2 cellular contexts compared by ENCODE assay signal in genomic region chr11:6406370-6406769, GRCh38.
TF ChIP-seq lines count a peak whose summit lies in the region.

No MANE protein-coding gene starts in this region.

TF ChIP-seq in liver, 16 proteins besides CTCF, POLR2A, EP300 and RAD21:
- TF ChIP-seq FOXA2 (IDR thresholded peaks at IDR 0.05) = no peak
- TF ChIP-seq HNF4A (conservative IDR thresholded peaks at IDR 0.05) = peak; percentile 43 to 64
TF ChIP-seq in liver: peak in this region for 1.

TF ChIP-seq in HepG2, 621 proteins besides CTCF, POLR2A, EP300 and RAD21:
- TF ChIP-seq, protein P1, sequence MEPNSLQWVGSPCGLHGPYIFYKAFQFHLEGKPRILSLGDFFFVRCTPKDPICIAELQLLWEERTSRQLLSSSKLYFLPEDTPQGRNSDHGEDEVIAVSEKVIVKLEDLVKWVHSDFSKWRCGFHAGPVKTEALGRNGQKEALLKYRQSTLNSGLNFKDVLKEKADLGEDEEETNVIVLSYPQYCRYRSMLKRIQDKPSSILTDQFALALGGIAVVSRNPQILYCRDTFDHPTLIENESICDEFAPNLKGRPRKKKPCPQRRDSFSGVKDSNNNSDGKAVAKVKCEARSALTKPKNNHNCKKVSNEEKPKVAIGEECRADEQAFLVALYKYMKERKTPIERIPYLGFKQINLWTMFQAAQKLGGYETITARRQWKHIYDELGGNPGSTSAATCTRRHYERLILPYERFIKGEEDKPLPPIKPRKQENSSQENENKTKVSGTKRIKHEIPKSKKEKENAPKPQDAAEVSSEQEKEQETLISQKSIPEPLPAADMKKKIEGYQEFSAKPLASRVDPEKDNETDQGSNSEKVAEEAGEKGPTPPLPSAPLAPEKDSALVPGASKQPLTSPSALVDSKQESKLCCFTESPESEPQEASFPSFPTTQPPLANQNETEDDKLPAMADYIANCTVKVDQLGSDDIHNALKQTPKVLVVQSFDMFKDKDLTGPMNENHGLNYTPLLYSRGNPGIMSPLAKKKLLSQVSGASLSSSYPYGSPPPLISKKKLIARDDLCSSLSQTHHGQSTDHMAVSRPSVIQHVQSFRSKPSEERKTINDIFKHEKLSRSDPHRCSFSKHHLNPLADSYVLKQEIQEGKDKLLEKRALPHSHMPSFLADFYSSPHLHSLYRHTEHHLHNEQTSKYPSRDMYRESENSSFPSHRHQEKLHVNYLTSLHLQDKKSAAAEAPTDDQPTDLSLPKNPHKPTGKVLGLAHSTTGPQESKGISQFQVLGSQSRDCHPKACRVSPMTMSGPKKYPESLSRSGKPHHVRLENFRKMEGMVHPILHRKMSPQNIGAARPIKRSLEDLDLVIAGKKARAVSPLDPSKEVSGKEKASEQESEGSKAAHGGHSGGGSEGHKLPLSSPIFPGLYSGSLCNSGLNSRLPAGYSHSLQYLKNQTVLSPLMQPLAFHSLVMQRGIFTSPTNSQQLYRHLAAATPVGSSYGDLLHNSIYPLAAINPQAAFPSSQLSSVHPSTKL (CRISPR knock-in tag; IDR thresholded peaks at IDR 0.05) = no peak
- no peak for TF ChIP-seq ZBTB7A (CRISPR knock-in tag; IDR thresholded peaks at IDR 0.05)
- no peak for TF ChIP-seq DPF2 (CRISPR knock-in tag; IDR thresholded peaks at IDR 0.05; ENCODE audit: borderline replicate concordance, low read depth)
- no peak for TF ChIP-seq RFX5 (IDR thresholded peaks at IDR 0.05; ENCODE audit: low read depth, low read length)
- no peak for TF ChIP-seq ZNF687 (CRISPR knock-in tag; IDR thresholded peaks at IDR 0.05)
- TF ChIP-seq ZNF431 (CRISPR knock-in tag; IDR thresholded peaks at IDR 0.05; ENCODE audit: borderline replicate concordance, low read depth) = no peak
- TF ChIP-seq EED (CRISPR knock-in tag; IDR thresholded peaks at IDR 0.05) = no peak
- TF ChIP-seq, protein P2, sequence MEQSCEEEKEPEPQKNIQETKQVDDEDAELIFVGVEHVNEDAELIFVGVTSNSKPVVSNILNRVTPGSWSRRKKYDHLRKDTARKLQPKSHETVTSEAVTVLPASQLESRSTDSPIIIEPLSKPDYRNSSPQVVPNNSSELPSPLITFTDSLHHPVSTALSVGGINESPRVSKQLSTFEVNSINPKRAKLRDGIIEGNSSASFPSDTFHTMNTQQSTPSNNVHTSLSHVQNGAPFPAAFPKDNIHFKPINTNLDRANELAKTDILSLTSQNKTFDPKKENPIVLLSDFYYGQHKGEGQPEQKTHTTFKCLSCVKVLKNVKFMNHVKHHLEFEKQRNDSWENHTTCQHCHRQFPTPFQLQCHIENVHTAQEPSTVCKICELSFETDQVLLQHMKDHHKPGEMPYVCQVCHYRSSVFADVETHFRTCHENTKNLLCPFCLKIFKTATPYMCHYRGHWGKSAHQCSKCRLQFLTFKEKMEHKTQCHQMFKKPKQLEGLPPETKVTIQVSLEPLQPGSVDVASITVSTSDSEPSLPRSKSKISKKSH (CRISPR knock-in tag; IDR thresholded peaks at IDR 0.05; ENCODE audit: borderline replicate concordance) = no peak
- TF ChIP-seq, protein P3, sequence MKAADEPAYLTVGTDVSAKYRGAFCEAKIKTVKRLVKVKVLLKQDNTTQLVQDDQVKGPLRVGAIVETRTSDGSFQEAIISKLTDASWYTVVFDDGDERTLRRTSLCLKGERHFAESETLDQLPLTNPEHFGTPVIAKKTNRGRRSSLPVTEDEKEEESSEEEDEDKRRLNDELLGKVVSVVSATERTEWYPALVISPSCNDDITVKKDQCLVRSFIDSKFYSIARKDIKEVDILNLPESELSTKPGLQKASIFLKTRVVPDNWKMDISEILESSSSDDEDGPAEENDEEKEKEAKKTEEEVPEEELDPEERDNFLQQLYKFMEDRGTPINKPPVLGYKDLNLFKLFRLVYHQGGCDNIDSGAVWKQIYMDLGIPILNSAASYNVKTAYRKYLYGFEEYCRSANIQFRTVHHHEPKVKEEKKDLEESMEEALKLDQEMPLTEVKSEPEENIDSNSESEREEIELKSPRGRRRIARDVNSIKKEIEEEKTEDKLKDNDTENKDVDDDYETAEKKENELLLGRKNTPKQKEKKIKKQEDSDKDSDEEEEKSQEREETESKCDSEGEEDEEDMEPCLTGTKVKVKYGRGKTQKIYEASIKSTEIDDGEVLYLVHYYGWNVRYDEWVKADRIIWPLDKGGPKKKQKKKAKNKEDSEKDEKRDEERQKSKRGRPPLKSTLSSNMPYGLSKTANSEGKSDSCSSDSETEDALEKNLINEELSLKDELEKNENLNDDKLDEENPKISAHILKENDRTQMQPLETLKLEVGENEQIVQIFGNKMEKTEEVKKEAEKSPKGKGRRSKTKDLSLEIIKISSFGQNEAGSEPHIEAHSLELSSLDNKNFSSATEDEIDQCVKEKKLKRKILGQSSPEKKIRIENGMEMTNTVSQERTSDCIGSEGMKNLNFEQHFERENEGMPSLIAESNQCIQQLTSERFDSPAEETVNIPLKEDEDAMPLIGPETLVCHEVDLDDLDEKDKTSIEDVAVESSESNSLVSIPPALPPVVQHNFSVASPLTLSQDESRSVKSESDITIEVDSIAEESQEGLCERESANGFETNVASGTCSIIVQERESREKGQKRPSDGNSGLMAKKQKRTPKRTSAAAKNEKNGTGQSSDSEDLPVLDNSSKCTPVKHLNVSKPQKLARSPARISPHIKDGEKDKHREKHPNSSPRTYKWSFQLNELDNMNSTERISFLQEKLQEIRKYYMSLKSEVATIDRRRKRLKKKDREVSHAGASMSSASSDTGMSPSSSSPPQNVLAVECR (CRISPR knock-in tag; IDR thresholded peaks at IDR 0.05; ENCODE audit: borderline replicate concordance) = no peak
- no peak for TF ChIP-seq TARDBP (CRISPR knock-in tag; IDR thresholded peaks at IDR 0.05)
- TF ChIP-seq, protein P4, sequence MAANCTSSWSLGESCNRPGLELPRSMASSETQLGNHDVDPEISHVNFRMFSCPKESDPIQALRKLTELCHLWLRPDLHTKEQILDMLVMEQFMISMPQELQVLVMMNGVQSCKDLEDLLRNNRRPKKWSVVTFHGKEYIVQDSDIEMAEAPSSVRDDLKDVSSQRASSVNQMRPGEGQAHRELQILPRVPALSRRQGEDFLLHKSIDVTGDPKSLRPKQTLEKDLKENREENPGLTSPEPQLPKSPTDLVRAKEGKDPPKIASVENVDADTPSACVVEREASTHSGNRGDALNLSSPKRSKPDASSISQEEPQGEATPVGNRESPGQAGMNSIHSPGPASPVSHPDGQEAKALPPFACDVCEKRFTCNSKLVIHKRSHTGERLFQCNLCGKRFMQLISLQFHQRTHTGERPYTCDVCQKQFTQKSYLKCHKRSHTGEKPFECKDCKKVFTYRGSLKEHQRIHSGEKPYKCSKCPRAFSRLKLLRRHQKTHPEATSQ (CRISPR knock-in tag; IDR thresholded peaks at IDR 0.05; ENCODE audit: borderline replicate concordance) = no peak
- TF ChIP-seq SNAPC5 (CRISPR knock-in tag; IDR thresholded peaks at IDR 0.05; ENCODE audit: borderline replicate concordance) = no peak
- no peak for TF ChIP-seq MED8 (CRISPR knock-in tag; IDR thresholded peaks at IDR 0.05; ENCODE audit: insufficient replicate concordance)
- TF ChIP-seq, protein P5, sequence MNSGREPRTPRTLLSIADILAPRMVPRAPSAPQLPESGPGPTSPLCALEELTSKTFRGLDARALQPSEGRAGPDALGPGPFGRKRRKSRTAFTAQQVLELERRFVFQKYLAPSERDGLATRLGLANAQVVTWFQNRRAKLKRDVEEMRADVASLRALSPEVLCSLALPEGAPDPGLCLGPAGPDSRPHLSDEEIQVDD (CRISPR knock-in tag; IDR thresholded peaks at IDR 0.05; ENCODE audit: borderline replicate concordance) = no peak
